In genomic region chr1:229279242-229279641, GRCh38 we compare ENCODE assay signal across 17 cellular contexts. TPM values are rescaled to one million over a fixed set of nuclear protein-coding genes. Genes with fewer than 3 reads are reported as not detected.
A peak's percentile ranks its signal among the peaks of the same experiment; 100 is the strongest.
DNase-seq lines count a peak whose midpoint lies in the region; ATAC-seq, FAIRE-seq and TF ChIP-seq lines count a peak whose summit lies in the region.
"Had no signal": no experiment of that assay in that cellular context is flagged by ENCODE, and none has a peak within 500 bp of the region (broad histone marks: within the 10 kb centered on the region; RNA-seq: fewer than 3 reads in every experiment).

No MANE protein-coding gene starts in this region.

- H3K9ac ChIP-seq in Loucy (ENCODE audit: low read depth, low read length, poor library complexity, severe bottlenecking) (no peak overlapping the region), K562 (ENCODE audit: insufficient read depth in 1 of 2, low read depth in 2 of 2, low read length in 2 of 2) (no peak overlapping the region), HepG2 (ENCODE audit: insufficient read depth, low read depth, low read length) (no peak overlapping the region; the same call in 1 of the 2 replicates)

- H3K79me2 ChIP-seq in Loucy (ENCODE audit: insufficient read depth, low read length) (peaks cover 95% of the 10 kb centered on the region), K562 (ENCODE audit: control insufficient read depth, insufficient read depth, low read length) (peaks cover 91% of the 10 kb centered on the region), HepG2 (ENCODE audit: insufficient read depth, low read length) (peaks cover 98% of the 10 kb centered on the region)

- DNase-seq in K562 (ENCODE audit: extremely low read depth in 1 of 4, low spot score in 3 of 4): no peak
- DNase-seq in HepG2 (ENCODE audit: low spot score): peak; percentile 58
- no peak for DNase-seq in stimulated activated effector memory CD8-positive, alpha-beta T cell treated with anti-CD3 and anti-CD28 coated beads, Interleukin-12 subunit alpha, Interleukin-12 subunit beta, amount 100 ng/mL, for 72 hours (ENCODE audit: low spot score in 2 of 2)
- DNase-seq in iPS-NIHi11 (ENCODE audit: low spot score): no peak
- DNase-seq in NOMO-1 treated with dmso at 0.1 percent for 144 hours (lab: John Stamatoyannopoulos, UW; ENCODE audit: unreplicated experiment): no peak
- DNase-seq: BE2C; CD4-positive, alpha-beta memory T cell; DND-41; GF-D8; HFFc6 had no signal

- TF ChIP-seq POLR2A in K562 (conservative IDR thresholded peaks at IDR 0.05): no peak
- TF ChIP-seq POLR2A in HepG2 (IDR thresholded peaks at IDR 0.05; ENCODE audit: insufficient read depth in 1 of 2, low read depth in 2 of 2, low read length in 2 of 2): no peak

- no peak overlapping the region for H3K4me3 Mint-ChIP-seq in stimulated activated effector memory CD8-positive, alpha-beta T cell treated with anti-CD3 and anti-CD28 coated beads, Interleukin-12 subunit alpha, Interleukin-12 subunit beta, amount 100 ng/mL, for 72 hours
- H3K4me3 Mint-ChIP-seq in activated T-helper 17 cell treated with anti-CD3 and anti-CD28 coated beads, Interleukin-2, amount 50 U/mL, for 72 hours: no peak overlapping the region
- H3K4me3 Mint-ChIP-seq: HFFc6 had no signal

- H3K36me3 ChIP-seq in Loucy (ENCODE audit: insufficient read depth, low read length) (no peaks in the 10 kb centered on the region), K562 (ENCODE audit: control insufficient read depth, insufficient read depth, low read length) (peaks cover 4% of the 10 kb centered on the region; the same call in 2 of the 3 replicates), HepG2 (replicated peaks in 1 of 2; ENCODE audit: control insufficient read depth in 1 of 2, insufficient read depth in 2 of 2, low read length in 2 of 2) (peaks cover 0 to 10% of the 10 kb centered on the region in 2 experiments; a peak in 2 of 5 replicates)
- H3K36me3 ChIP-seq: BE2C, HAP-1 had no signal

- in situ Hi-C loops in K562 (cut with MboI): no loop called here
- in situ Hi-C loops in HepG2 (cut with HindIII; ENCODE audit: extremely low pct_ligation_motif_present, low pct_unique_long_range_greater_than_20kb): no loop called here

- WGBS in K562 (ENCODE audit: insufficient coverage, low coverage, missing lambda C conversion rate): 46% methylated on average over 3 of the region's 3 CpGs
- WGBS in HepG2 (ENCODE audit: low lambda C conversion rate): 8% methylated on average over 3 of the region's 3 CpGs

- CTCF ChIA-PET in K562 (lab: Yijun Ruan, JAX; ENCODE audit: low intra/inter-chr PET ratio) (no interaction called here), HepG2 (lab: Yijun Ruan, JAX; ENCODE audit: low intra/inter-chr PET ratio, low total read pairs) (no interaction called here)

- peaks cover 52% of the 10 kb centered on the region for H3K4me1 ChIP-seq in Loucy (ENCODE audit: insufficient read depth, low read length, poor library complexity, severe bottlenecking)
- peaks cover 7 to 47% of the 10 kb centered on the region in 2 experiments for H3K4me1 ChIP-seq in K562 (replicated peaks in 1 of 2; ENCODE audit: control insufficient read depth in 2 of 2, insufficient read depth in 2 of 2, low read length in 2 of 2)
- H3K4me1 ChIP-seq in HepG2 (ENCODE audit: insufficient read depth, low read length): peaks cover 96% of the 10 kb centered on the region
- H3K4me1 ChIP-seq: BE2C, HAP-1 had no signal

- FAIRE-seq in K562 (lab: Jason Lieb, UNC): no peak
- peak; percentile 69 for FAIRE-seq in HepG2 (lab: Jason Lieb, UNC)
- FAIRE-seq: A549, H1 had no signal

- H3F3A ChIP-seq in Loucy (ENCODE audit: low read depth): 0 out of 2 replicates have a peak, but pooled peaks cover 3% of the 10 kb centered on the region

- no peaks in the 10 kb centered on the region for H3K27me3 Mint-ChIP-seq in activated T-helper 17 cell treated with anti-CD3 and anti-CD28 coated beads, Interleukin-2, amount 50 U/mL, for 72 hours
- H3K27me3 Mint-ChIP-seq: CD4-positive, alpha-beta memory T cell had no signal

- TF ChIP-seq RAD21 in K562 (CRISPR knock-in tag; conservative IDR thresholded peaks at IDR 0.05 in 1 of 2, IDR thresholded peaks at IDR 0.05 in 1 of 2): no peak
- TF ChIP-seq RAD21 in HepG2 (CRISPR knock-in tag; IDR thresholded peaks at IDR 0.05): no peak

- H3K27ac ChIP-seq in K562 (ENCODE audit: extremely low read depth, low read depth, low read length) (no peak overlapping the region), HepG2 (ENCODE audit: extremely low read length, insufficient read depth, low read length) (peak overlapping the region; percentile 67)
- H3K27ac ChIP-seq: A549, C4-2B, HL-60 had no signal

- H3K4me2 ChIP-seq in Loucy (ENCODE audit: low read depth, low read length, poor library complexity, severe bottlenecking): peak overlapping the region; percentile 48
- H3K4me2 ChIP-seq in K562 (ENCODE audit: insufficient read depth, low read length): no peak overlapping the region
- H3K4me2 ChIP-seq in HepG2 (ENCODE audit: low read depth, low read length): peak overlapping the region; percentile 54
- H3K4me2 ChIP-seq: A549 had no signal

- H3K4me3 ChIP-seq in Loucy (ENCODE audit: low read length, poor library complexity, severe bottlenecking) (peak overlapping the region; percentile 6), K562 (no peak overlapping the region), HepG2 (replicated peaks in 1 of 3; ENCODE audit: insufficient read depth in 1 of 3, low read depth in 2 of 3, low read length in 3 of 3) (no peak overlapping the region)
- H3K4me3 ChIP-seq: A549, HAP-1 had no signal

- TF ChIP-seq CTCF in Loucy (conservative IDR thresholded peaks at IDR 0.05; ENCODE audit: low read length): no peak
- no peak for TF ChIP-seq CTCF in K562 (IDR thresholded peaks at IDR 0.05 in 2 of 3, conservative IDR thresholded peaks at IDR 0.05 in 1 of 3; ENCODE audit: insufficient read depth in 2 of 3, low read depth in 1 of 3, low read length in 3 of 3)
- TF ChIP-seq CTCF in HepG2 (CRISPR knock-in tag; IDR thresholded peaks at IDR 0.05): no peak

- no peak for TF ChIP-seq EP300 in K562 (IDR thresholded peaks at IDR 0.05; ENCODE audit: low read length)
- peak in 1 of 2 experiments; percentile 36; a peak in 1 of 4 replicates for TF ChIP-seq EP300 in HepG2 (IDR thresholded peaks at IDR 0.05; ENCODE audit: low read depth in 2 of 2, low read length in 2 of 2)
- no peak for TF ChIP-seq EP300 in HepG2 (CRISPR knock-in tag; IDR thresholded peaks at IDR 0.05; ENCODE audit: borderline replicate concordance)

- peaks cover 43% of the 10 kb centered on the region for H3K4me1 Mint-ChIP-seq in stimulated activated effector memory CD8-positive, alpha-beta T cell treated with anti-CD3 and anti-CD28 coated beads, Interleukin-12 subunit alpha, Interleukin-12 subunit beta, amount 100 ng/mL, for 72 hours
- peaks cover 23% of the 10 kb centered on the region for H3K4me1 Mint-ChIP-seq in activated T-helper 17 cell treated with anti-CD3 and anti-CD28 coated beads, Interleukin-2, amount 50 U/mL, for 72 hours

- no peaks in the 10 kb centered on the region for H3K9me2 ChIP-seq in Loucy (replicated peaks; ENCODE audit: low read depth, low read length)

- no peaks in the 10 kb centered on the region for H3K9me1 ChIP-seq in K562 (ENCODE audit: control insufficient read depth, insufficient read depth, low read length)

- H3K27ac Mint-ChIP-seq in stimulated activated effector memory CD8-positive, alpha-beta T cell treated with anti-CD3 and anti-CD28 coated beads, Interleukin-12 subunit alpha, Interleukin-12 subunit beta, amount 100 ng/mL, for 72 hours: no peak overlapping the region
- no peak overlapping the region for H3K27ac Mint-ChIP-seq in activated T-helper 17 cell treated with anti-CD3 and anti-CD28 coated beads, Interleukin-2, amount 50 U/mL, for 72 hours
- H3K27ac Mint-ChIP-seq: CD4-positive, alpha-beta memory T cell; HFFc6 had no signal

- peak; percentile 32 for ATAC-seq in K562
- peak; percentile 90 for ATAC-seq in HepG2
- ATAC-seq in stimulated activated effector memory CD8-positive, alpha-beta T cell treated with anti-CD3 and anti-CD28 coated beads, Interleukin-12 subunit alpha, Interleukin-12 subunit beta, amount 100 ng/mL, for 72 hours: no peak
- no peak for ATAC-seq in activated T-helper 17 cell treated with anti-CD3 and anti-CD28 coated beads, Interleukin-2, amount 50 U/mL, for 72 hours (replicated peaks)
- ATAC-seq: A549 had no signal

- BruUV-seq in K562 (replicated peaks; lab: Mats Ljungman, UMichigan) (no TSS peak), HepG2 (replicated peaks; lab: Mats Ljungman, UMichigan) (no TSS peak)

- H3K27me3 ChIP-seq in Loucy (ENCODE audit: insufficient read depth, low read length, poor library complexity, severe bottlenecking) (no peaks in the 10 kb centered on the region), K562 (ENCODE audit: control insufficient read depth in 2 of 2, insufficient read depth in 2 of 2, low read length in 2 of 2) (no peaks in the 10 kb centered on the region), HepG2 (ENCODE audit: control insufficient read depth in 1 of 2, insufficient read depth in 2 of 2, low read length in 2 of 2) (no peaks in the 10 kb centered on the region)
- H3K27me3 ChIP-seq: BE2C had no signal

- H4K20me1 ChIP-seq in Loucy (ENCODE audit: insufficient read depth, low read length, poor library complexity, severe bottlenecking) (peaks cover 72% of the 10 kb centered on the region), K562 (replicated peaks; ENCODE audit: control insufficient read depth, insufficient read depth, low read length) (peaks cover 7% of the 10 kb centered on the region), HepG2 (ENCODE audit: insufficient read depth, low read length) (peaks cover 59% of the 10 kb centered on the region)

- no peak overlapping the region for H2AFZ ChIP-seq in Loucy (ENCODE audit: low read length)
- no peak overlapping the region for H2AFZ ChIP-seq in K562 (ENCODE audit: low read depth, low read length)
- H2AFZ ChIP-seq in HepG2 (ENCODE audit: low read length): no peak overlapping the region

- POLR2A ChIA-PET in K562 (lab: Yijun Ruan, JAX): interaction anchor here (1.3 to 1.6 kb wide), 2 partner anchors 8 to 15 kb away, joined by 4 to 7 read pairs; no protein-coding TSS in a partner anchor
- POLR2A ChIA-PET in HepG2 (lab: Yijun Ruan, JAX): interaction anchor here (1.5 to 1.8 kb wide), 2 partner anchors 17 to 20 kb away, joined by 3 to 7 read pairs; no protein-coding TSS in a partner anchor

- no peaks in the 10 kb centered on the region for H3K9me3 ChIP-seq in Loucy (ENCODE audit: insufficient read depth, low read depth, low read length)
- H3K9me3 ChIP-seq in K562 (replicated peaks; ENCODE audit: control insufficient read depth, insufficient read depth, low read depth, low read length): no peaks in the 10 kb centered on the region
- no peaks in the 10 kb centered on the region for H3K9me3 ChIP-seq in HepG2 (ENCODE audit: low read length)
- H3K9me3 ChIP-seq: A549, BE2C, HAP-1 had no signal

- intact Hi-C loops in K562 (cut with micrococcal nuclease) (loop anchor here (10.0 kb wide), 1 partner anchor 786 kb away; the partner anchor contains the start of gene GALNT2), HepG2 (cut with micrococcal nuclease; ENCODE audit: unreplicated experiment) (no loop called here)

- H3K36me3 Mint-ChIP-seq in stimulated activated effector memory CD8-positive, alpha-beta T cell treated with anti-CD3 and anti-CD28 coated beads, Interleukin-12 subunit alpha, Interleukin-12 subunit beta, amount 100 ng/mL, for 72 hours: peaks cover 8% of the 10 kb centered on the region
- H3K36me3 Mint-ChIP-seq in activated T-helper 17 cell treated with anti-CD3 and anti-CD28 coated beads, Interleukin-2, amount 50 U/mL, for 72 hours (ENCODE audit: low read depth): peaks cover 16% of the 10 kb centered on the region

- H3K9me3 Mint-ChIP-seq in stimulated activated effector memory CD8-positive, alpha-beta T cell treated with anti-CD3 and anti-CD28 coated beads, Interleukin-12 subunit alpha, Interleukin-12 subunit beta, amount 100 ng/mL, for 72 hours: no peaks in the 10 kb centered on the region
- H3K9me3 Mint-ChIP-seq in activated T-helper 17 cell treated with anti-CD3 and anti-CD28 coated beads, Interleukin-2, amount 50 U/mL, for 72 hours: no peaks in the 10 kb centered on the region
- H3K9me3 Mint-ChIP-seq: HFFc6 had no signal

RNA-seq across cellular contexts. Expression of gene RAB4A, which starts 8.3 kb away (rescaled TPM):
- 13.9 and 34.5 TPM in 2 replicates for total RNA-seq in K562 (2011; cell fraction: chromatin; rRNA removed; ENCODE audit: low replicate concordance)
- 7.4 and 7.8 TPM in 2 replicates for total RNA-seq in K562 (2011; cell fraction: nucleolus; rRNA removed)
- total RNA-seq in K562 (2011; cell fraction: nucleoplasm; rRNA removed): 17.1 and 34.4 TPM in 2 replicates
- 33.4 and 58.5 TPM in 2 replicates for total RNA-seq in K562 (2014; rRNA removed)
- total RNA-seq in K562 (2014; rRNA removed; fragmentation: Illumina TruSeq; extraction: Trizol): 23.9 and 28.3 TPM in 2 replicates
- 21.9 and 23.2 TPM in 2 replicates for total RNA-seq in K562 (2015; rRNA removed; fragmentation: Illumina TruSeq; extraction: Trizol)
- total RNA-seq in K562 (2021): 61.0 and 68.3 TPM in 2 replicates
- 33.8 and 35.1 TPM in 2 replicates for polyA plus RNA-seq in K562 (2011; rRNA removed)
- polyA plus RNA-seq in K562 (2011; cell fraction: cytosol; rRNA removed): 11.7 and 19.5 TPM in 2 replicates
- 13.1 and 14.0 TPM in 2 replicates for polyA plus RNA-seq in K562 (2011; cell fraction: nucleus; rRNA removed)
- polyA plus RNA-seq in K562 (2012): 29.8 and 40.1 TPM in 2 replicates
- 20.9 and 26.7 TPM in 2 replicates for polyA plus RNA-seq in K562 (2014; fragmentation: Illumina TruSeq; extraction: Trizol)
- polyA plus RNA-seq in K562 (2014; fragmentation: Nextera tagmentation; extraction: Ambion mirVana): 1 to 10 TPM; 8.3 to 9.7 TPM
- polyA plus RNA-seq in K562 (2014; rRNA removed): 36.0 and 55.2 TPM in 2 replicates
- polyA minus RNA-seq in K562 (2011; rRNA and poly(A)+ RNA removed): 13.8 and 18.0 TPM in 2 replicates
- polyA minus RNA-seq in K562 (2011; cell fraction: cytosol; rRNA and poly(A)+ RNA removed): 7.9 and 8.5 TPM in 2 replicates
- polyA minus RNA-seq in K562 (2011; cell fraction: nucleus; rRNA and poly(A)+ RNA removed): 10.8 and 11.4 TPM in 2 replicates
- total RNA-seq in HepG2 (2016; rRNA removed; fragmentation: Illumina TruSeq; extraction: Trizol): 76.6 and 80.1 TPM in 2 replicates
- total RNA-seq in HepG2 (2016; cell fraction: cytosol; rRNA removed; fragmentation: Illumina TruSeq; extraction: Trizol; ENCODE audit: low read depth): 135 and 139 TPM in 2 replicates
- total RNA-seq in HepG2 (2016; cell fraction: insoluble cytoplasmic fraction; rRNA removed; fragmentation: Illumina TruSeq; extraction: Trizol): 71.2 and 81.9 TPM in 2 replicates
- total RNA-seq in HepG2 (2016; cell fraction: membrane; rRNA removed; fragmentation: Illumina TruSeq; extraction: Trizol): 213 and 217 TPM in 2 replicates
- 41.7 and 48.3 TPM in 2 replicates for total RNA-seq in HepG2 (2016; cell fraction: nucleus; rRNA removed; fragmentation: Illumina TruSeq; extraction: Trizol)
- 41.6 and 56.0 TPM in 2 replicates for polyA plus RNA-seq in HepG2 (2011; rRNA removed)
- 53.2 and 57.4 TPM in 2 replicates for polyA plus RNA-seq in HepG2 (2011; cell fraction: cytosol; rRNA removed)
- 15.9 and 18.4 TPM in 2 replicates for polyA plus RNA-seq in HepG2 (2011; cell fraction: nucleus; rRNA removed)
- polyA plus RNA-seq in HepG2 (2012): 71.3 and 87.6 TPM in 2 replicates
- 296 and 305 TPM in 2 replicates for polyA plus RNA-seq in HepG2 (2016; cell fraction: cytosol; fragmentation: Illumina TruSeq; extraction: Trizol; ENCODE audit: low read depth)
- polyA plus RNA-seq in HepG2 (2016; cell fraction: insoluble cytoplasmic fraction; fragmentation: Illumina TruSeq; extraction: Trizol; ENCODE audit: low read depth): 113 and 114 TPM in 2 replicates
- 280 and 289 TPM in 2 replicates for polyA plus RNA-seq in HepG2 (2016; cell fraction: membrane; fragmentation: Illumina TruSeq; extraction: Trizol; ENCODE audit: low read depth)
- polyA plus RNA-seq in HepG2 (2016; cell fraction: nucleus; fragmentation: Illumina TruSeq; extraction: Trizol; ENCODE audit: insufficient read depth, low read depth): 77.5 and 84.8 TPM in 2 replicates
- 3.1 and 9.3 TPM in 2 replicates for polyA minus RNA-seq in HepG2 (2011; rRNA and poly(A)+ RNA removed; ENCODE audit: low replicate concordance)
- 17.1 and 18.2 TPM in 2 replicates for polyA minus RNA-seq in HepG2 (2011; cell fraction: cytosol; rRNA and poly(A)+ RNA removed)
- polyA minus RNA-seq in HepG2 (2011; cell fraction: nucleus; rRNA and poly(A)+ RNA removed): 41.3 and 46.1 TPM in 2 replicates
- 10 to 100 TPM; 35.2 to 36.6 TPM for total RNA-seq in activated T-helper 17 cell treated with anti-CD3 and anti-CD28 coated beads, Interleukin-2, amount 50 U/mL, for 72 hours

Comparison
In these comparisons a context has a peak if more than half of its experiments do, and no peak if none do; other contexts are left out.
1. ATAC-seq: peak in K562 (single experiment) and HepG2 (single experiment); none in stimulated activated effector memory CD8-positive, alpha-beta T cell treated with anti-CD3 and anti-CD28 coated beads, Interleukin-12 subunit alpha, Interleukin-12 subunit beta, amount 100 ng/mL, for 72 hours (single experiment) and activated T-helper 17 cell treated with anti-CD3 and anti-CD28 coated beads, Interleukin-2, amount 50 U/mL, for 72 hours (single experiment).